Comparison of ENCODE assay signal across 17 cellular contexts in genomic region chr10:130189466-130190064, GRCh38. TPM values are rescaled to one million over a fixed set of nuclear protein-coding genes. Genes with fewer than 3 reads are reported as not detected.
DNase-seq lines count a peak whose midpoint lies in the region; ATAC-seq and TF ChIP-seq lines count a peak whose summit lies in the region.
"Had no signal": no experiment of that assay in that cellular context is flagged by ENCODE, and none has a peak within 500 bp of the region (broad histone marks: within the 10 kb centered on the region; RNA-seq: fewer than 3 reads in every experiment).

No MANE protein-coding gene starts in this region.

- H3K27me3 ChIP-seq in gastrocnemius medialis, result no peaks in the 10 kb centered on the region
- H3K27me3 ChIP-seq: ascending aorta, colonic mucosa had no signal

- ATAC-seq in activated CD4-positive, alpha-beta T cell treated with anti-CD3 and anti-CD28 coated beads for 36 hours, result peak; percentile 3
- peak; percentile 0 for ATAC-seq in HG02759 (IDR thresholded peaks at IDR 0.05; ENCODE audit: unreplicated experiment)
- no peak for ATAC-seq in central memory CD8-positive, alpha-beta T cell (replicated peaks; ENCODE audit: extremely low read depth, poor library complexity, severe bottlenecking)
- peak; percentile 3 to 9 for ATAC-seq in gastrocnemius medialis
- ATAC-seq in HG03469 (IDR thresholded peaks at IDR 0.05; ENCODE audit: unreplicated experiment), result no peak
- ATAC-seq in HG02678 (IDR thresholded peaks at IDR 0.05; ENCODE audit: unreplicated experiment), result no peak

- intact Hi-C loops in activated CD4-positive, alpha-beta T cell treated with anti-CD3 and anti-CD28 coated beads for 36 hours (cut with DNase I, micrococcal nuclease), result loop anchor here (1.0 to 10.0 kb wide), 7 partner anchors 112 to 1685 kb away; partner anchors contain the start of gene TCERG1L (in 1 of the 2)
- intact Hi-C loops in gastrocnemius medialis (cut with DNase I; ENCODE audit: low total_unique reads), result no loop called here

- H3K27ac ChIP-seq in gastrocnemius medialis, result no peak overlapping the region
- H3K27ac ChIP-seq: ascending aorta; BLaER1 treated with 17β-estradiol and CSF1 and Interleukin-3, amounts not matched to agents 10 nM and 100 nM; colonic mucosa; PC-9 had no signal

- no peak overlapping the region for H3K27ac Mint-ChIP-seq in activated CD4-positive, alpha-beta T cell treated with anti-CD3 and anti-CD28 coated beads for 36 hours
- no peak overlapping the region for H3K27ac Mint-ChIP-seq in central memory CD8-positive, alpha-beta T cell (ENCODE audit: low read depth)
- H3K27ac Mint-ChIP-seq: activated naive CD4-positive, alpha-beta T cell treated with anti-CD3 and anti-CD28 coated beads for 36 hours; mesothelial cell of epicardium; nephron progenitor cell had no signal

- no peaks in the 10 kb centered on the region for H3K9me3 Mint-ChIP-seq in activated CD4-positive, alpha-beta T cell treated with anti-CD3 and anti-CD28 coated beads for 36 hours (ENCODE audit: low read depth)
- no peaks in the 10 kb centered on the region for H3K9me3 Mint-ChIP-seq in central memory CD8-positive, alpha-beta T cell
- H3K9me3 Mint-ChIP-seq: activated naive CD4-positive, alpha-beta T cell treated with anti-CD3 and anti-CD28 coated beads for 36 hours; mesothelial cell of epicardium; nephron progenitor cell had no signal

- H3K4me3 Mint-ChIP-seq in activated CD4-positive, alpha-beta T cell treated with anti-CD3 and anti-CD28 coated beads for 36 hours, result no peak overlapping the region
- peak overlapping the region; percentile 32 for H3K4me3 Mint-ChIP-seq in central memory CD8-positive, alpha-beta T cell
- H3K4me3 Mint-ChIP-seq: nephron progenitor cell had no signal

- H3K4me3 ChIP-seq in gastrocnemius medialis, result no peak overlapping the region
- H3K4me3 ChIP-seq: PC-9 had no signal

- DNase-seq in activated CD4-positive, alpha-beta T cell treated with anti-CD3 and anti-CD28 coated beads for 36 hours, result no peak
- DNase-seq in activated CD4-positive, alpha-beta T cell treated with anti-CD3 and anti-CD28 coated beads, Interleukin-2, amount 50 U/mL, for 48 hours, result no peak
- no peak for DNase-seq in central memory CD8-positive, alpha-beta T cell (ENCODE audit: low spot score in 2 of 2)
- no peak for DNase-seq in gastrocnemius medialis
- DNase-seq in activated effector memory CD4-positive, alpha-beta T cell treated with anti-CD3 and anti-CD28 coated beads, Interleukin-2, amount 50 U/mL, for 16 hours, result no peak
- DNase-seq: DMS79 had no signal

- H3K36me3 ChIP-seq in gastrocnemius medialis, result peaks cover 0 to 8% of the 10 kb centered on the region in 2 donors
- H3K36me3 ChIP-seq: colonic mucosa had no signal

- H3K36me3 Mint-ChIP-seq in activated CD4-positive, alpha-beta T cell treated with anti-CD3 and anti-CD28 coated beads for 36 hours (ENCODE audit: low read depth), result peaks cover 3% of the 10 kb centered on the region
- H3K36me3 Mint-ChIP-seq in central memory CD8-positive, alpha-beta T cell (ENCODE audit: insufficient read depth), result peaks cover 12% of the 10 kb centered on the region

- H3K4me1 Mint-ChIP-seq in activated CD4-positive, alpha-beta T cell treated with anti-CD3 and anti-CD28 coated beads for 36 hours, result peaks cover 1% of the 10 kb centered on the region
- peaks cover 13% of the 10 kb centered on the region for H3K4me1 Mint-ChIP-seq in central memory CD8-positive, alpha-beta T cell

- TF ChIP-seq CTCF in gastrocnemius medialis (IDR thresholded peaks at IDR 0.05 in 4 of 5, conservative IDR thresholded peaks at IDR 0.05 in 1 of 5), result no peak

- TF ChIP-seq POLR2A in gastrocnemius medialis (IDR thresholded peaks at IDR 0.05), result no peak

- H3K9me3 ChIP-seq in gastrocnemius medialis, result no peaks in the 10 kb centered on the region
- H3K9me3 ChIP-seq: ascending aorta; BLaER1 treated with 17β-estradiol and CSF1 and Interleukin-3, amounts not matched to agents 10 nM and 100 nM; colonic mucosa; transverse colon had no signal

- CTCF ChIA-PET in activated CD4-positive, alpha-beta T cell treated with anti-CD3 and anti-CD28 coated beads for 36 hours (lab: Charles Lee), result interaction anchor here (0.6 kb wide), 1 partner anchor 112 kb away, joined by 3 read pairs; no protein-coding TSS in a partner anchor

- peaks cover 0 to 8% of the 10 kb centered on the region in 2 donors for H3K4me1 ChIP-seq in gastrocnemius medialis
- H3K4me1 ChIP-seq: colonic mucosa had no signal

- POLR2A ChIA-PET in activated CD4-positive, alpha-beta T cell treated with anti-CD3 and anti-CD28 coated beads for 36 hours (lab: Charles Lee), result no interaction called here

- peaks cover 6% of the 10 kb centered on the region for H3K27me3 Mint-ChIP-seq in activated CD4-positive, alpha-beta T cell treated with anti-CD3 and anti-CD28 coated beads for 36 hours
- peaks cover 10% of the 10 kb centered on the region for H3K27me3 Mint-ChIP-seq in central memory CD8-positive, alpha-beta T cell

- in situ Hi-C loops in gastrocnemius medialis (cut with MboI; ENCODE audit: low sequenced_read_pairs in 4 of 4), result loop anchor here in 2 of 4 donors (25.0 kb wide), 1 partner anchor 1698 kb away; no protein-coding TSS in a partner anchor

RNA-seq across cellular contexts. Expression of gene GLRX3, which starts 53.4 kb away (rescaled TPM):
- total RNA-seq in activated CD4-positive, alpha-beta T cell treated with anti-CD3 and anti-CD28 coated beads for 36 hours, result 100 to 1,000 TPM; 117 to 123 TPM
- total RNA-seq in gastrocnemius medialis, result 10 to 100 TPM; 41.0 to 68.0 (median 50.1) TPM

Comparison
In these comparisons a context has a peak if more than half of its experiments do, and no peak if none do; other contexts are left out.
1. ATAC-seq: peak in activated CD4-positive, alpha-beta T cell treated with anti-CD3 and anti-CD28 coated beads for 36 hours (single experiment), HG02759 (single experiment) and gastrocnemius medialis (2 of 2); none in central memory CD8-positive, alpha-beta T cell (single experiment), HG03469 (single experiment) and HG02678 (single experiment).